23 cellular contexts compared by ENCODE assay signal in genomic region chr12:129310346-129310745, GRCh38.
"Had no signal": no experiment of that assay in that cellular context is flagged by ENCODE, and none has a peak within 500 bp of the region (broad histone marks: within the 10 kb centered on the region; RNA-seq: fewer than 3 reads in every experiment).

No MANE protein-coding gene starts in this region.

- ATAC-seq: heart right ventricle; left colon; left ventricle myocardium superior; naive thymus-derived CD4-positive, alpha-beta T cell; right lobe of liver; stimulated activated effector memory CD8-positive, alpha-beta T cell treated with anti-CD3 and anti-CD28 coated beads, Interleukin-12 subunit alpha, Interleukin-12 subunit beta, amount 100 ng/mL, for 72 hours had no signal

- H3K4me3 ChIP-seq: esophagus muscularis mucosa, heart right ventricle, neural progenitor cell, right lobe of liver, smooth muscle cell, stomach, thyroid gland had no signal

- H3K36me3 ChIP-seq: esophagus muscularis mucosa, heart right ventricle, neural progenitor cell, right lobe of liver, stomach, thyroid gland had no signal

- H3K4me1 ChIP-seq: esophagus muscularis mucosa, heart right ventricle, parathyroid adenoma, right lobe of liver, stomach, thyroid gland had no signal

- H3K9me3 ChIP-seq: right lobe of liver, thyroid gland had no signal

- H3K27ac ChIP-seq: esophagus muscularis mucosa, heart right ventricle, neural progenitor cell, parathyroid adenoma, right lobe of liver, stomach, thyroid gland had no signal

- DNase-seq: effector memory CD4-positive, alpha-beta T cell; foreskin melanocyte; glutamatergic neuron; heart right ventricle; hippocampal formation; left colon; left ventricle myocardium superior; mesenchymal stem cell; midbrain; naive thymus-derived CD4-positive, alpha-beta T cell; right lobe of liver; stimulated activated CD4-positive, alpha-beta T cell treated with anti-CD3 and anti-CD28 coated beads, Interleukin-12 subunit alpha, Interleukin-12 subunit beta, amount 100 ng/mL, for 4 hours; stimulated activated CD4-positive, alpha-beta T cell treated with anti-CD3 and anti-CD28 coated beads, Interleukin-2, amount 100 ng/mL, for 24 hours; stimulated activated CD4-positive, alpha-beta T cell treated with anti-CD3 and anti-CD28 coated beads, Interleukin-4, amount 100 ng/mL, for 24 hours; stimulated activated naive CD4-positive, alpha-beta T cell treated with Interleukin-2 at 50 U/mL for 16 hours; stomach; trophoblast cell had no signal

- H3K9ac ChIP-seq: neural progenitor cell, parathyroid adenoma had no signal

- H3K27me3 ChIP-seq: esophagus muscularis mucosa, neural progenitor cell, right lobe of liver, stomach, thyroid gland had no signal
